1 cellular context compared by ENCODE assay signal in the genomic region with DNA sequence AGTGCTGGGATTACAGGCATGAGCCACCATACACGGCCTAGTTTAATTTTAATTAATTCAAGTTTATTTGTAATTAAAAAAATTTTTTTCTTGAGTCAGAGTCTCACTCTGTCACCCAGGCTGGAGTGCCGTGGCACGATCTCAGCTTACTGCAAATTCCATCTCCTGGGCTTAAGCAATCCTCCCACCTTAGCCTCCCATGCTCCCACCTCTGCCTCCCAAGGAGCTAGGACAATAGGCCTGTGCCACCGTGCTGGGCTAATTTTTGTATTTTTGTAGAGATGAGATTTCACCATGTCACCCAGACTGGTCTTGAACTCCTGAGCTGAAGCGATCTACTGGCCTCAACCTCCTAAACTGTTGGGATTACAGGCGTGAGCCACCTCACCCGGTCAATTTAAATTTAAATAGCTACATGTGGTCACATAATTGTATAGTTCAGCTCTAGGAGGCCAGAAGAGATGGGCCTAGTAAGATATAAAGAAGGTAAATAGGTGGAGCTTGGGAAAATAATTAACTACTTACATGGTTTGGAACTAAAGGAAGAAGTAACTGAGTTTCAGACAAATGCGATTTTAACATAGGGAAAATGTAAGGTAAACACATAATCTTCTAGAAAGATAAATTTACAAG.
TF ChIP-seq lines count a peak whose summit lies in the region.

No MANE protein-coding gene starts in this region.

TF ChIP-seq in IMR-90, 13 proteins besides CTCF, POLR2A, EP300 and RAD21:
- TF ChIP-seq, protein P1, sequence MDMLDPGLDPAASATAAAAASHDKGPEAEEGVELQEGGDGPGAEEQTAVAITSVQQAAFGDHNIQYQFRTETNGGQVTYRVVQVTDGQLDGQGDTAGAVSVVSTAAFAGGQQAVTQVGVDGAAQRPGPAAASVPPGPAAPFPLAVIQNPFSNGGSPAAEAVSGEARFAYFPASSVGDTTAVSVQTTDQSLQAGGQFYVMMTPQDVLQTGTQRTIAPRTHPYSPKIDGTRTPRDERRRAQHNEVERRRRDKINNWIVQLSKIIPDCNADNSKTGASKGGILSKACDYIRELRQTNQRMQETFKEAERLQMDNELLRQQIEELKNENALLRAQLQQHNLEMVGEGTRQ (IDR thresholded peaks at IDR 0.05; ENCODE audit: low read depth, low read length): no peak
- TF ChIP-seq MXI1 (IDR thresholded peaks at IDR 0.05; ENCODE audit: borderline replicate concordance, low read depth, low read length) (no peak), RCOR1 (IDR thresholded peaks at IDR 0.05; ENCODE audit: insufficient replicate concordance, low read length) (no peak), RFX5 (IDR thresholded peaks at IDR 0.05; ENCODE audit: low read depth, low read length) (no peak), FOS (IDR thresholded peaks at IDR 0.05; ENCODE audit: low read depth, low read length) (no peak), MAFK (IDR thresholded peaks at IDR 0.05; ENCODE audit: low read depth, low read length) (no peak), BHLHE40 (IDR thresholded peaks at IDR 0.05; ENCODE audit: low read depth, low read length) (no peak), SMC3 (IDR thresholded peaks at IDR 0.05; ENCODE audit: low read depth, low read length) (no peak), MAZ (IDR thresholded peaks at IDR 0.05; ENCODE audit: borderline replicate concordance, low read depth, low read length) (no peak), NFE2L2 (IDR thresholded peaks at IDR 0.05; ENCODE audit: low read depth, low read length) (no peak), CHD1 (IDR thresholded peaks at IDR 0.05; ENCODE audit: low read depth, low read length) (no peak), CEBPB (IDR thresholded peaks at IDR 0.05; ENCODE audit: low read depth, low read length) (no peak)
- TF ChIP-seq, protein P2, sequence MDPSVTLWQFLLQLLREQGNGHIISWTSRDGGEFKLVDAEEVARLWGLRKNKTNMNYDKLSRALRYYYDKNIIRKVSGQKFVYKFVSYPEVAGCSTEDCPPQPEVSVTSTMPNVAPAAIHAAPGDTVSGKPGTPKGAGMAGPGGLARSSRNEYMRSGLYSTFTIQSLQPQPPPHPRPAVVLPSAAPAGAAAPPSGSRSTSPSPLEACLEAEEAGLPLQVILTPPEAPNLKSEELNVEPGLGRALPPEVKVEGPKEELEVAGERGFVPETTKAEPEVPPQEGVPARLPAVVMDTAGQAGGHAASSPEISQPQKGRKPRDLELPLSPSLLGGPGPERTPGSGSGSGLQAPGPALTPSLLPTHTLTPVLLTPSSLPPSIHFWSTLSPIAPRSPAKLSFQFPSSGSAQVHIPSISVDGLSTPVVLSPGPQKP (IDR thresholded peaks at IDR 0.05; ENCODE audit: borderline replicate concordance, low read depth, low read length): no peak
